10 cellular contexts compared by ENCODE assay signal in the genomic region with DNA sequence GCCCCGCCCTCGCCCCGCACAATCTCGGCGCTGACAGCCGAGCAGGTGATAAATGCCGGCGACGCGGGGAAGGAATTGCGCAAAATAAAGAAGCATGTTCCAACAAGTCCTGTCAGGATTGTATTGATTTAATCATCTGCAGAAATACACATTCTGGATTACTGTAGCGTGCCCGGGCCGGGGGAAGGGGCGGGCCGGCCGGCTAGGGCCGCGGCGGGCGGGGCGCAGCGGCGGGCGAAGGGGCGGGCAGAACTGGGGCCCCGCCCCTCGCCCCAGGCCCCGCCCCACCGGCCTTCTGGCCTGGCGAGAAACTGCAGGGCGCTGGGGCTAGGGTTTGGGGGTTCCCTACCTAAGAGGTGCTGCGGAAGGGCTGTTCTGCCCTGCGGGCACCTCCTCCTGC.
DNase-seq lines count a peak whose midpoint lies in the region; ATAC-seq and TF ChIP-seq lines count a peak whose summit lies in the region.
"Had no signal": no experiment of that assay in that cellular context is flagged by ENCODE, and none has a peak within 500 bp of the region (broad histone marks: within the 10 kb centered on the region; RNA-seq: fewer than 3 reads in every experiment).

No MANE protein-coding gene starts in this region.

- in situ Hi-C loops in gastrocnemius medialis (cut with MboI; ENCODE audit: low sequenced_read_pairs in 4 of 4): no loop called here

- TF ChIP-seq POLR2A in breast epithelium (IDR thresholded peaks at IDR 0.05) (no peak), GM18505 (IDR thresholded peaks at IDR 0.05; ENCODE audit: borderline replicate concordance, extremely low read depth, insufficient read depth, insufficient read length) (no peak), gastrocnemius medialis (IDR thresholded peaks at IDR 0.05) (no peak)

- 2 to 19% methylated on average over 3 to 10 of the region's 34 CpGs for WGBS in mesodermal cell (ENCODE audit: insufficient coverage in 2 of 2), 2 experiments

- peaks cover 78% of the 10 kb centered on the region for H3K27me3 ChIP-seq in H7 (ENCODE audit: control insufficient read depth, insufficient read depth, low read length)
- H3K27me3 ChIP-seq in breast epithelium: peaks cover 13 to 95% of the 10 kb centered on the region in 2 donors
- H3K27me3 ChIP-seq in gastrocnemius medialis: peaks cover 82 to 96% (median 90%) of the 10 kb centered on the region in 3 donors

- H3K4me1 ChIP-seq in breast epithelium (peaks cover 0 to 5% of the 10 kb centered on the region in 2 donors), mesodermal cell (ENCODE audit: control insufficient read depth, insufficient read depth, low read length, poor library complexity, severe bottlenecking) (peaks cover 11% of the 10 kb centered on the region), gastrocnemius medialis (no peaks in the 10 kb centered on the region)

- DNase-seq in CD1c-positive myeloid dendritic cell (ENCODE audit: extremely low spot score): peak; percentile 19
- DNase-seq in H7: peak; percentile 98
- DNase-seq in breast epithelium (ENCODE audit: low spot score in 2 of 2): no peak
- no peak for DNase-seq in GF-D8 (lab: John Stamatoyannopoulos, UW)
- no peak for DNase-seq in gastrocnemius medialis
- DNase-seq: effector CD4-positive, alpha-beta T cell; midbrain had no signal

- H3K9me3 ChIP-seq in breast epithelium: no peaks in the 10 kb centered on the region
- no peaks in the 10 kb centered on the region for H3K9me3 ChIP-seq in mesodermal cell (ENCODE audit: control insufficient read depth, low read length)
- no peaks in the 10 kb centered on the region for H3K9me3 ChIP-seq in gastrocnemius medialis

- ATAC-seq in GM18505 (IDR thresholded peaks at IDR 0.05; ENCODE audit: unreplicated experiment) (no peak), HG03457 (IDR thresholded peaks at IDR 0.05; ENCODE audit: unreplicated experiment) (no peak), gastrocnemius medialis (no peak)

- no peaks in the 10 kb centered on the region for H3K36me3 ChIP-seq in H7 (replicated peaks; ENCODE audit: control insufficient read depth, insufficient read depth, low read length)
- H3K36me3 ChIP-seq in breast epithelium: no peaks in the 10 kb centered on the region
- H3K36me3 ChIP-seq in mesodermal cell (ENCODE audit: control insufficient read depth, insufficient read depth, low read length): no peaks in the 10 kb centered on the region
- H3K36me3 ChIP-seq in gastrocnemius medialis: no peaks in the 10 kb centered on the region

- intact Hi-C loops in breast epithelium (cut with DNase I; ENCODE audit: low total_unique reads): no loop called here
- intact Hi-C loops in gastrocnemius medialis (cut with DNase I; ENCODE audit: low total_unique reads): no loop called here

- TF ChIP-seq CTCF in breast epithelium (IDR thresholded peaks at IDR 0.05) (no peak), gastrocnemius medialis (IDR thresholded peaks at IDR 0.05 in 4 of 5, conservative IDR thresholded peaks at IDR 0.05 in 1 of 5) (no peak)

- H3K4me3 ChIP-seq in H7 (ENCODE audit: insufficient read depth, low read depth, low read length) (peak overlapping the region; percentile 54), breast epithelium (peak overlapping the region in 2 of 3 donors; percentile 30 to 54), mesodermal cell (ENCODE audit: extremely low read depth, insufficient read depth, low read length, poor library complexity, severe bottlenecking) (peak overlapping the region; percentile 33), gastrocnemius medialis (no peak overlapping the region)

- no peak overlapping the region for H3K27ac ChIP-seq in breast epithelium
- H3K27ac ChIP-seq in mesodermal cell (ENCODE audit: low read depth, low read length, severe bottlenecking): no peak overlapping the region
- no peak overlapping the region for H3K27ac ChIP-seq in gastrocnemius medialis

Comparison
In these comparisons a context has a peak if more than half of its experiments do, and no peak if none do; other contexts are left out.
1. DNase-seq: peak in CD1c-positive myeloid dendritic cell (single experiment) and H7 (single experiment); none in breast epithelium (0 of 2), GF-D8 (single experiment) and gastrocnemius medialis (0 of 2).
2. H3K4me3 ChIP-seq: peak in H7 (single experiment), breast epithelium (2 of 3) and mesodermal cell (single experiment); none in gastrocnemius medialis (0 of 4).